19 cellular contexts compared by ENCODE assay signal in genomic region chr12:2453807-2454177, GRCh38.
DNase-seq lines count a peak whose midpoint lies in the region; ATAC-seq, FAIRE-seq and TF ChIP-seq lines count a peak whose summit lies in the region.
"Had no signal": no experiment of that assay in that cellular context is flagged by ENCODE, and none has a peak within 500 bp of the region (broad histone marks: within the 10 kb centered on the region; RNA-seq: fewer than 3 reads in every experiment).

No MANE protein-coding gene starts in this region.

- H3K4me2 ChIP-seq in GM12878 (ENCODE audit: control insufficient read depth, insufficient read depth) = no peak overlapping the region

- no TSS peak for BruUV-seq in A673 (replicated peaks; lab: Mats Ljungman, UMichigan)
- BruUV-seq in GM12878 (replicated peaks; lab: Mats Ljungman, UMichigan) = no TSS peak

- no peaks in the 10 kb centered on the region for H3K36me3 Mint-ChIP-seq in activated naive CD8-positive, alpha-beta T cell treated with anti-CD3 and anti-CD28 coated beads for 36 hours
- H3K36me3 Mint-ChIP-seq: CD4-positive, alpha-beta memory T cell had no signal

- no peak for ATAC-seq in GM12878
- ATAC-seq: HepG2, SK-N-SH treated with all-trans-retinoic acid at 6 μM for 48 hours had no signal

- no peak overlapping the region for H2AFZ ChIP-seq in GM12878 (ENCODE audit: control insufficient read depth, low read depth, low read length)

- in situ Hi-C loops in GM12878 (cut with MboI) = no loop called here

- no peak overlapping the region for H3K27ac ChIP-seq in A673 (ENCODE audit: low read depth, low read length, poor library complexity, severe bottlenecking)
- no peak overlapping the region for H3K27ac ChIP-seq in GM12878 (ENCODE audit: control insufficient read depth, insufficient read depth)
- no peak overlapping the region for H3K27ac ChIP-seq in stomach
- H3K27ac ChIP-seq: 22Rv1 had no signal

- no peak for TF ChIP-seq EP300 in GM12878 (IDR thresholded peaks at IDR 0.05; ENCODE audit: borderline replicate concordance in 1 of 2, control insufficient read depth in 1 of 2, low read depth in 2 of 2, low read length in 2 of 2)
- no peak for TF ChIP-seq EP300 in stomach (IDR thresholded peaks at IDR 0.05)

- H3K4me3 ChIP-seq in A673 (ENCODE audit: low read depth, low read length, poor library complexity, severe bottlenecking) = no peak overlapping the region
- no peak overlapping the region for H3K4me3 ChIP-seq in Jurkat, Clone E6-1 (ENCODE audit: low read length)
- no peak overlapping the region for H3K4me3 ChIP-seq in GM12878
- no peak overlapping the region for H3K4me3 ChIP-seq in stomach

- intact Hi-C loops in A673 (cut with micrococcal nuclease; ENCODE audit: unreplicated experiment) = no loop called here
- intact Hi-C loops in GM12878 (cut with micrococcal nuclease; ENCODE audit: unreplicated experiment) = no loop called here
- intact Hi-C loops in stomach (cut with DNase I; ENCODE audit: low total_unique reads) = no loop called here

- H3K9ac ChIP-seq in GM12878 (ENCODE audit: control insufficient read depth, insufficient read depth, low read length) = no peak overlapping the region

- H4K20me1 ChIP-seq in GM12878 (ENCODE audit: control insufficient read depth, insufficient read depth) = no peaks in the 10 kb centered on the region

- DNase-seq in A673 (ENCODE audit: low spot score) = peak; percentile 30
- DNase-seq in Jurkat, Clone E6-1 (ENCODE audit: low read depth, low spot score) = peak; percentile 8
- DNase-seq in NOMO-1 treated with DMSO at 0.1 percent for 48 hours (lab: John Stamatoyannopoulos, UW; ENCODE audit: unreplicated experiment) = peak; percentile 63
- DNase-seq in GM12878 (ENCODE audit: low read depth, low spot score) = no peak
- DNase-seq in NCI-H146 treated with DMSO at 0.1 percent for 48 hours (lab: John Stamatoyannopoulos, UW; ENCODE audit: unreplicated experiment) = no peak
- no peak for DNase-seq in activated naive CD8-positive, alpha-beta T cell treated with anti-CD3 and anti-CD28 coated beads for 36 hours
- no peak for DNase-seq in NCI-H345 treated with DMSO at 0.1 percent for 48 hours (lab: John Stamatoyannopoulos, UW; ENCODE audit: unreplicated experiment)
- no peak for DNase-seq in stomach
- DNase-seq: CD4-positive, alpha-beta memory T cell; DND-41; NCI-H1092 treated with DMSO at 0.1 percent for 48 hours; NCI-H1694 treated with DMSO at 0.1 percent for 48 hours; NCI-H345; SHP77 had no signal

- no peak overlapping the region for H3K4me3 Mint-ChIP-seq in activated naive CD8-positive, alpha-beta T cell treated with anti-CD3 and anti-CD28 coated beads for 36 hours
- H3K4me3 Mint-ChIP-seq: CD4-positive, alpha-beta memory T cell had no signal

- no peak for TF ChIP-seq RAD21 in GM12878 (IDR thresholded peaks at IDR 0.05; ENCODE audit: insufficient read depth, low read depth, low read length)

- no peak for TF ChIP-seq CTCF in A673 (conservative IDR thresholded peaks at IDR 0.05; ENCODE audit: low read depth, low read length)
- TF ChIP-seq CTCF in GM12878 (IDR thresholded peaks at IDR 0.05 in 2 of 3, conservative IDR thresholded peaks at IDR 0.05 in 1 of 3; ENCODE audit: control insufficient read depth in 2 of 3, extremely low read depth in 1 of 3, insufficient read depth in 1 of 3, low read depth in 3 of 3, low read length in 3 of 3) = no peak
- TF ChIP-seq CTCF in stomach (IDR thresholded peaks at IDR 0.05) = no peak

- SMC1A ChIA-PET in GM12878 (lab: Charles Lee; ENCODE audit: uncharacterized antibody, unreplicated experiment) = no interaction called here

- H3K9me3 ChIP-seq in A673 (ENCODE audit: low read depth, low read length, poor library complexity, severe bottlenecking) = no peaks in the 10 kb centered on the region
- no peaks in the 10 kb centered on the region for H3K9me3 ChIP-seq in GM12878 (replicated peaks; ENCODE audit: control insufficient read depth, insufficient read depth, low read length)
- H3K9me3 ChIP-seq in stomach = no peaks in the 10 kb centered on the region

- H3K27ac Mint-ChIP-seq in activated naive CD8-positive, alpha-beta T cell treated with anti-CD3 and anti-CD28 coated beads for 36 hours = no peak overlapping the region
- H3K27ac Mint-ChIP-seq: CD4-positive, alpha-beta memory T cell had no signal

- CTCF ChIA-PET in A673 (lab: Charles Lee) = no interaction called here
- CTCF ChIA-PET in GM12878 (lab: Yijun Ruan, JAX) = no interaction called here

- RAD21 ChIA-PET in GM12878 (lab: Charles Lee; ENCODE audit: unreplicated experiment) = no interaction called here

- H3K9me3 Mint-ChIP-seq in activated naive CD8-positive, alpha-beta T cell treated with anti-CD3 and anti-CD28 coated beads for 36 hours = no peaks in the 10 kb centered on the region
- H3K9me3 Mint-ChIP-seq: CD4-positive, alpha-beta memory T cell had no signal

- no peaks in the 10 kb centered on the region for H3K79me2 ChIP-seq in GM12878 (ENCODE audit: control insufficient read depth, insufficient read depth, low read length)

- no peaks in the 10 kb centered on the region for H3K27me3 ChIP-seq in A673 (replicated peaks; ENCODE audit: insufficient read depth, low read depth, low read length, poor library complexity)
- peaks cover 0 to 1% of the 10 kb centered on the region in 2 experiments; a peak in 3 of 4 replicates for H3K27me3 ChIP-seq in GM12878 (replicated peaks in 1 of 2; ENCODE audit: control insufficient read depth in 2 of 2, insufficient read depth in 2 of 2, low read length in 1 of 2)
- no peaks in the 10 kb centered on the region for H3K27me3 ChIP-seq in stomach

- FAIRE-seq in GM12878 (lab: Jason Lieb, UNC) = no peak
- FAIRE-seq: H54, HepG2, RCC 7860 had no signal

- POLR2A ChIA-PET in A673 (lab: Charles Lee; ENCODE audit: low non-redundant PET) (no interaction called here), GM12878 (lab: Charles Lee) (no interaction called here)

- H3K4me1 Mint-ChIP-seq in activated naive CD8-positive, alpha-beta T cell treated with anti-CD3 and anti-CD28 coated beads for 36 hours = no peaks in the 10 kb centered on the region
- H3K4me1 Mint-ChIP-seq: CD4-positive, alpha-beta memory T cell had no signal

- H3K4me1 ChIP-seq in A673 (ENCODE audit: insufficient read depth, low read length, poor library complexity, severe bottlenecking) (peaks cover 9% of the 10 kb centered on the region), GM12878 (ENCODE audit: control insufficient read depth, insufficient read depth, low read length) (no peaks in the 10 kb centered on the region), stomach (no peaks in the 10 kb centered on the region)

- H3K36me3 ChIP-seq in A673 (ENCODE audit: insufficient read depth, low read length, poor library complexity, severe bottlenecking) = no peaks in the 10 kb centered on the region
- H3K36me3 ChIP-seq in GM12878 (ENCODE audit: control insufficient read depth in 2 of 2, insufficient read depth in 2 of 2, low read length in 1 of 2) = no peaks in the 10 kb centered on the region
- peaks cover 0 to 23% (median 2%) of the 10 kb centered on the region in 4 donors for H3K36me3 ChIP-seq in stomach

- no peak for TF ChIP-seq POLR2A in GM12878 (IDR thresholded peaks at IDR 0.05; ENCODE audit: low read depth, low read length)
- TF ChIP-seq POLR2A in stomach (IDR thresholded peaks at IDR 0.05) = no peak

- no peaks in the 10 kb centered on the region for H3K27me3 Mint-ChIP-seq in activated naive CD8-positive, alpha-beta T cell treated with anti-CD3 and anti-CD28 coated beads for 36 hours
- H3K27me3 Mint-ChIP-seq: CD4-positive, alpha-beta memory T cell had no signal

TF ChIP-seq in GM12878, 131 proteins besides CTCF, POLR2A, EP300 and RAD21:
- TF ChIP-seq ESRRA (IDR thresholded peaks at IDR 0.05; ENCODE audit: low read length) (no peak), SPI1 (IDR thresholded peaks at IDR 0.05; ENCODE audit: borderline replicate concordance, insufficient read depth, low read depth, low read length) (peak; percentile 10; the same call in 1 of the 2 replicates), YBX1 (IDR thresholded peaks at IDR 0.05) (no peak), RAD51 (IDR thresholded peaks at IDR 0.05) (no peak), CBFB (IDR thresholded peaks at IDR 0.05; ENCODE audit: low read depth) (no peak), POLR2AphosphoS5 (IDR thresholded peaks at IDR 0.05; ENCODE audit: low read length) (no peak)

Comparison
In these comparisons a context has a peak if more than half of its experiments do, and no peak if none do; other contexts are left out.
1. DNase-seq: peak in A673 (single experiment), Jurkat, Clone E6-1 (single experiment) and NOMO-1 treated with DMSO at 0.1 percent for 48 hours (single experiment); none in GM12878 (single experiment), NCI-H146 treated with DMSO at 0.1 percent for 48 hours (single experiment), activated naive CD8-positive, alpha-beta T cell treated with anti-CD3 and anti-CD28 coated beads for 36 hours (single experiment), NCI-H345 treated with DMSO at 0.1 percent for 48 hours (single experiment) and stomach (single experiment).